Comparison of ENCODE assay signal across 8 cellular contexts in the genomic region with DNA sequence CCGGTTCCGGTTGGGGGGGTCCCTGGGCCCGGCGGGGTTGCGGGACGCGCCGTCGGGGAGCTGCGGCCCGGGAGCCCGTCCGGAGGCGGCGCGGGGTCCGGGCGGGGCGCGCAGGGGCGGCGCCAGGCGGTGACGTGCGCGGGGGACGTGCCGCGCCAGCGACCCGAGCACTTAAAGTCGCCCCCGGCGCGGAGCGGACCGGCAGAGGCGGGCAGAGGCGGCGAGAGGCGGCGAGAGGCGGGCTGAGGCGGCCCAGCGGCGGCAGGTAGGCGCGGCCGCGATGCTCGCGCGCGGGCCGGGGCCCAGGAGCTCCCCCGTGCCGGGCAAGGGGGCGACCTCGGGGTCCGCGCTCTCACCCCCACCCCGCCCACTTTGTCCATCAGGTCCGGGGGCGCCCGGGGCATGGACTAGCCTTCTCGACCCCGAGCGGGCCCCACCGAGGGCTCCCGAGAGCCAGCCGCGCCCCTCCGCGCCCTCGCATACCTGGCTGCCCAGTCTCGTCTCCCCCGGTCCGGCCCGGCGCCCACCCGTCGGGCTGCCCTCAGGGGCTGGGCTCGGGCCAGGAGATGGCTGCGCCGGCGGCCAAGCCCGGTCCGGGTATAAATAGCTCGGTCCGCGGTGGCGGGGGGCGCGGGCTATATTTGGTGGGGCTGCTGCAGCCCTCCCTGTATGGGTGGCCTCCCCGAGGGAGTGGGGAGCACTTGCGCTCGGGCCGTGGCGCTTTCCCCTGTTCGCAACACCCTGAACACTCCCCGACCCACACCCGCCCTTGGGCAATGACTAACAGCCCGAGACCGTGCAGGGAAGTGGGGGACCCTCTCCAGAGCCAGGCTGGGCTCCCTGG. TPM values are rescaled to one million over a fixed set of nuclear protein-coding genes. Genes with fewer than 3 reads are reported as not detected.
A peak's percentile ranks its signal among the peaks of the same experiment; 100 is the strongest.
DNase-seq lines count a peak whose midpoint lies in the region; ATAC-seq and TF ChIP-seq lines count a peak whose summit lies in the region.

A gene (plus strand): TSS at position 201 of the 844 bp plus-strand sequence. CDS start 6,967 bp downstream, outside the sequence.

- ATAC-seq in DND-41 (ENCODE audit: insufficient read depth, low read depth): peak; percentile 51
- peak; percentile 34 for ATAC-seq in GM21526 (IDR thresholded peaks at IDR 0.05; ENCODE audit: low FRiP score, unreplicated experiment)
- ATAC-seq in lower lobe of right lung: peak; percentile 54 to 56

- H3K4me1 ChIP-seq in DND-41 (ENCODE audit: insufficient read depth, low read length) (peaks cover 24% of the 10 kb centered on the region), lower lobe of right lung (peaks cover 48% of the 10 kb centered on the region)

- H3K36me3 ChIP-seq in DND-41 (ENCODE audit: insufficient read depth, low read length) (no peaks in the 10 kb centered on the region), lower lobe of right lung (no peaks in the 10 kb centered on the region)

- H4K20me1 ChIP-seq in DND-41 (ENCODE audit: insufficient read depth, low read length): no peaks in the 10 kb centered on the region; the same call in 1 of the 2 replicates

- H3K27ac ChIP-seq in DND-41 (ENCODE audit: low read length) (peak within 1 kb of the TSS; percentile 66), lower lobe of right lung (peak within 1 kb of the TSS; percentile 96)

- peak; percentile 46 for DNase-seq in DND-41
- peak; percentile 76 for DNase-seq in LoVo (ENCODE audit: low spot score)
- DNase-seq in activated CD4-positive, alpha-beta T cell treated with anti-CD3 and anti-CD28 coated beads for 48 hours: peak; percentile 69
- peak; percentile 83 for DNase-seq in ecto neural progenitor cell (ENCODE audit: low spot score)
- peak; percentile 87 for DNase-seq in lower lobe of right lung
- peak in 5 of 6 experiments; percentile 15 to 53 (median 47) for DNase-seq in stimulated activated naive CD4-positive, alpha-beta T cell (lab: John Stamatoyannopoulos, UW)
- DNase-seq in NCI-H2107 treated with DMSO at 0.1 percent for 48 hours (lab: John Stamatoyannopoulos, UW; ENCODE audit: unreplicated experiment): no peak

- peak within 1 kb of the TSS; percentile 78 for H3K4me2 ChIP-seq in DND-41 (ENCODE audit: insufficient read depth, low read length)

- no peaks in the 10 kb centered on the region for H3K9me3 ChIP-seq in DND-41 (ENCODE audit: insufficient read depth, low read length, severe bottlenecking)
- H3K9me3 ChIP-seq in lower lobe of right lung: no peaks in the 10 kb centered on the region

- intact Hi-C loops in lower lobe of right lung (cut with DNase I): no loop called here

- H3K9ac ChIP-seq in DND-41 (ENCODE audit: low read depth, low read length): peak within 1 kb of the TSS; percentile 92

- H3K79me2 ChIP-seq in DND-41 (ENCODE audit: insufficient read depth, low read length): peaks cover 3% of the 10 kb centered on the region; the same call in 1 of the 2 replicates

- TF ChIP-seq CTCF in DND-41 (IDR thresholded peaks at IDR 0.05; ENCODE audit: borderline replicate concordance, extremely low read depth, low read length, poor library complexity, severe bottlenecking): no peak
- no peak for TF ChIP-seq CTCF in lower lobe of right lung (IDR thresholded peaks at IDR 0.05)

- H3K27me3 ChIP-seq in DND-41 (ENCODE audit: insufficient read depth, low read length, poor library complexity): peaks cover 3% of the 10 kb centered on the region
- no peaks in the 10 kb centered on the region for H3K27me3 ChIP-seq in lower lobe of right lung (ENCODE audit: low read depth)

- peak within 1 kb of the TSS; percentile 77 for H2AFZ ChIP-seq in DND-41 (ENCODE audit: low read depth, low read length)

- H3K4me3 ChIP-seq in DND-41 (ENCODE audit: low read depth in 1 of 2, low read length in 2 of 2) (peak within 1 kb of the TSS; percentile 69 to 79; a peak in 3 of 4 replicates), lower lobe of right lung (peak within 1 kb of the TSS; percentile 78)

RNA-seq across cellular contexts. Expression of the gene that starts here (rescaled TPM):
- 81.9 TPM for total RNA-seq in lower lobe of right lung
